Comparison of ENCODE assay signal across 15 cellular contexts in genomic region chr10:60267802-60268201, GRCh38.
"Had no signal": no experiment of that assay in that cellular context is flagged by ENCODE, and none has a peak within 500 bp of the region (broad histone marks: within the 10 kb centered on the region; RNA-seq: fewer than 3 reads in every experiment).

No MANE protein-coding gene starts in this region.

- FAIRE-seq: endometrium, frontal cortex, kidney had no signal

- H3K9me3 ChIP-seq: suprapubic skin had no signal

- H3K4me1 ChIP-seq: suprapubic skin had no signal

- H3K27ac ChIP-seq: brain microvascular endothelial cell, suprapubic skin had no signal

- H3K27me3 ChIP-seq: brain microvascular endothelial cell, suprapubic skin had no signal

- DNase-seq: activated CD4-positive, alpha-beta T cell treated with anti-CD3 and anti-CD28 coated beads, Interleukin-2, amount 10 ng/mL, durations not matched to agents 7 days and 5 days; activated CD8-positive, alpha-beta memory T cell treated with anti-CD3 and anti-CD28 coated beads, Interleukin-2, amount 50 U/mL, for 4 hours; activated naive CD4-positive, alpha-beta T cell treated with anti-CD3 and anti-CD28 coated beads for 36 hours; activated T-cell treated with anti-CD3 and anti-CD28 coated beads, Interleukin-2, amount 50 U/mL, for 4 hours; aorta; brain microvascular endothelial cell; cortex of kidney; kidney; T-helper 1 cell; T-helper 9 cell; trophoblast cell had no signal

- ATAC-seq: activated CD4-positive, CD25-positive, alpha-beta regulatory T cell treated with anti-CD3 and anti-CD28 coated beads, Interleukin-2, amount 50 U/mL, for 24 hours; activated T-cell treated with anti-CD3 and anti-CD28 coated beads, Interleukin-2, amount 50 U/mL, for 4 hours had no signal

- H3K4me3 ChIP-seq: suprapubic skin had no signal
